Comparison of ENCODE assay signal across 11 cellular contexts in genomic region chr6:131460603-131460995, GRCh38.
"Had no signal": no experiment of that assay in that cellular context is flagged by ENCODE, and none has a peak within 500 bp of the region (broad histone marks: within the 10 kb centered on the region; RNA-seq: fewer than 3 reads in every experiment).

No MANE protein-coding gene starts in this region.

- H3K9me3 ChIP-seq: adrenal gland, left ventricle myocardium inferior, tibial nerve had no signal

- H3K4me3 ChIP-seq: left ventricle myocardium inferior, tibial nerve had no signal

- H3K9me3 Mint-ChIP-seq: activated naive CD4-positive, alpha-beta T cell treated with anti-CD3 and anti-CD28 coated beads for 36 hours; activated T-helper 1 cell treated with anti-CD3 and anti-CD28 coated beads, Interleukin-12 subunit alpha, Interleukin-12 subunit beta, Interleukin-2, Interleukin-4 antibody, amounts not matched to agents 30 ng/mL and 10 ng/mL and 1 ng/mL, durations not matched to agents 14 hours and 24 hours and 36 hours; neural crest cell; stimulated activated memory B cell treated with anti-CD40 and anti-IgM and Interleukin-4, amounts not matched to agents 10 μg/mL and 1 μg/mL and 100 μg/mL, for 72 hours had no signal

- H3K27me3 ChIP-seq: adrenal gland, tibial nerve had no signal

- H3K4me3 Mint-ChIP-seq: activated CD8-positive, alpha-beta T cell treated with anti-CD3 and anti-CD28 coated beads, Interleukin-2, amount 10 ng/mL, durations not matched to agents 7 days and 5 days; activated naive CD4-positive, alpha-beta T cell treated with anti-CD3 and anti-CD28 coated beads for 36 hours; activated T-helper 1 cell treated with anti-CD3 and anti-CD28 coated beads, Interleukin-12 subunit alpha, Interleukin-12 subunit beta, Interleukin-2, Interleukin-4 antibody, amounts not matched to agents 30 ng/mL and 10 ng/mL and 1 ng/mL, durations not matched to agents 14 hours and 24 hours and 36 hours; neural crest cell; stimulated activated memory B cell treated with anti-CD40 and anti-IgM and Interleukin-4, amounts not matched to agents 10 μg/mL and 1 μg/mL and 100 μg/mL, for 72 hours had no signal

- H3K36me3 Mint-ChIP-seq: stimulated activated memory B cell treated with anti-CD40 and anti-IgM and Interleukin-4, amounts not matched to agents 10 μg/mL and 1 μg/mL and 100 μg/mL, for 72 hours had no signal

- H3K36me3 ChIP-seq: adrenal gland, left ventricle myocardium inferior, tibial nerve had no signal

- ATAC-seq: esophagus mucosa had no signal

- H3K4me1 ChIP-seq: left ventricle myocardium inferior had no signal

- H3K27ac ChIP-seq: left ventricle myocardium inferior, tibial nerve had no signal

- H3K27me3 Mint-ChIP-seq: stimulated activated memory B cell treated with anti-CD40 and anti-IgM and Interleukin-4, amounts not matched to agents 10 μg/mL and 1 μg/mL and 100 μg/mL, for 72 hours had no signal

- H3K27ac Mint-ChIP-seq: activated CD8-positive, alpha-beta T cell treated with anti-CD3 and anti-CD28 coated beads, Interleukin-2, amount 10 ng/mL, durations not matched to agents 7 days and 5 days; activated naive CD4-positive, alpha-beta T cell treated with anti-CD3 and anti-CD28 coated beads for 36 hours; activated T-helper 1 cell treated with anti-CD3 and anti-CD28 coated beads, Interleukin-12 subunit alpha, Interleukin-12 subunit beta, Interleukin-2, Interleukin-4 antibody, amounts not matched to agents 30 ng/mL and 10 ng/mL and 1 ng/mL, durations not matched to agents 14 hours and 24 hours and 36 hours; stimulated activated memory B cell treated with anti-CD40 and anti-IgM and Interleukin-4, amounts not matched to agents 10 μg/mL and 1 μg/mL and 100 μg/mL, for 72 hours had no signal

- FAIRE-seq: endometrium, keratinocyte had no signal
